ENCODE assay signal across 10 cellular contexts in genomic region chr12:27595231-27595642, GRCh38.
DNase-seq lines count a peak whose midpoint lies in the region; ATAC-seq and TF ChIP-seq lines count a peak whose summit lies in the region.
"Had no signal": no experiment of that assay in that cellular context is flagged by ENCODE, and none has a peak within 500 bp of the region (broad histone marks: within the 10 kb centered on the region; RNA-seq: fewer than 3 reads in every experiment).

No MANE protein-coding gene starts in this region.

- H3K4me1 Mint-ChIP-seq in brain: peaks cover 47% of the 10 kb centered on the region
- peaks cover 7% of the 10 kb centered on the region for H3K4me1 Mint-ChIP-seq in activated T-helper 1 cell treated with anti-CD3 and anti-CD28 coated beads, Interleukin-12 subunit alpha, Interleukin-12 subunit beta, Interleukin-2, Interleukin-4 antibody, amounts not matched to agents 30 ng/mL and 10 ng/mL and 1 ng/mL, durations not matched to agents 14 hours and 24 hours and 36 hours (ENCODE audit: low read depth)
- H3K4me1 Mint-ChIP-seq: activated naive CD4-positive, alpha-beta T cell treated with anti-CD3 and anti-CD28 coated beads, Interleukin-2, amount 10 ng/mL, durations not matched to agents 7 days and 5 days had no signal

- peak overlapping the region in 3 of 5 experiments; percentile 43 to 73 (median 60) for H3K4me3 Mint-ChIP-seq in brain
- H3K4me3 Mint-ChIP-seq in activated T-helper 1 cell treated with anti-CD3 and anti-CD28 coated beads, Interleukin-12 subunit alpha, Interleukin-12 subunit beta, Interleukin-2, Interleukin-4 antibody, amounts not matched to agents 30 ng/mL and 10 ng/mL and 1 ng/mL, durations not matched to agents 14 hours and 24 hours and 36 hours: no peak overlapping the region
- H3K4me3 Mint-ChIP-seq: activated naive CD4-positive, alpha-beta T cell treated with anti-CD3 and anti-CD28 coated beads, Interleukin-2, amount 10 ng/mL, durations not matched to agents 7 days and 5 days; naive B cell had no signal

- peaks cover 0 to 5% (median 3%) of the 10 kb centered on the region in 5 experiments for H3K9me3 Mint-ChIP-seq in brain
- H3K9me3 Mint-ChIP-seq in activated T-helper 1 cell treated with anti-CD3 and anti-CD28 coated beads, Interleukin-12 subunit alpha, Interleukin-12 subunit beta, Interleukin-2, Interleukin-4 antibody, amounts not matched to agents 30 ng/mL and 10 ng/mL and 1 ng/mL, durations not matched to agents 14 hours and 24 hours and 36 hours: peaks cover 7% of the 10 kb centered on the region

- H3K27ac Mint-ChIP-seq in brain: peak overlapping the region; percentile 2 to 90 (median 71)
- H3K27ac Mint-ChIP-seq in activated T-helper 1 cell treated with anti-CD3 and anti-CD28 coated beads, Interleukin-12 subunit alpha, Interleukin-12 subunit beta, Interleukin-2, Interleukin-4 antibody, amounts not matched to agents 30 ng/mL and 10 ng/mL and 1 ng/mL, durations not matched to agents 14 hours and 24 hours and 36 hours: no peak overlapping the region
- H3K27ac Mint-ChIP-seq: activated naive CD4-positive, alpha-beta T cell treated with anti-CD3 and anti-CD28 coated beads, Interleukin-2, amount 10 ng/mL, durations not matched to agents 7 days and 5 days; naive B cell had no signal

- TF ChIP-seq POLR2A in gastrocnemius medialis (IDR thresholded peaks at IDR 0.05): no peak

- H3K36me3 Mint-ChIP-seq in brain: peaks cover 27% of the 10 kb centered on the region
- H3K36me3 Mint-ChIP-seq in activated T-helper 1 cell treated with anti-CD3 and anti-CD28 coated beads, Interleukin-12 subunit alpha, Interleukin-12 subunit beta, Interleukin-2, Interleukin-4 antibody, amounts not matched to agents 30 ng/mL and 10 ng/mL and 1 ng/mL, durations not matched to agents 14 hours and 24 hours and 36 hours (ENCODE audit: low read depth): peaks cover 19% of the 10 kb centered on the region

- no peak overlapping the region for H3K4me3 ChIP-seq in gastrocnemius medialis

- no peaks in the 10 kb centered on the region for H3K9me3 ChIP-seq in gastrocnemius medialis

- H3K27me3 Mint-ChIP-seq in brain: peaks cover 3% of the 10 kb centered on the region
- no peaks in the 10 kb centered on the region for H3K27me3 Mint-ChIP-seq in activated T-helper 1 cell treated with anti-CD3 and anti-CD28 coated beads, Interleukin-12 subunit alpha, Interleukin-12 subunit beta, Interleukin-2, Interleukin-4 antibody, amounts not matched to agents 30 ng/mL and 10 ng/mL and 1 ng/mL, durations not matched to agents 14 hours and 24 hours and 36 hours (ENCODE audit: insufficient read depth)
- H3K27me3 Mint-ChIP-seq: activated naive CD4-positive, alpha-beta T cell treated with anti-CD3 and anti-CD28 coated beads, Interleukin-2, amount 10 ng/mL, durations not matched to agents 7 days and 5 days; naive B cell had no signal

- ATAC-seq in gastrocnemius medialis (peak; percentile 78 to 79), GM19455 (IDR thresholded peaks at IDR 0.05; ENCODE audit: unreplicated experiment) (no peak), HG03196 (IDR thresholded peaks at IDR 0.05; ENCODE audit: unreplicated experiment) (no peak)

- TF ChIP-seq CTCF in brain (conservative IDR thresholded peaks at IDR 0.05) (no peak), gastrocnemius medialis (IDR thresholded peaks at IDR 0.05 in 4 of 5, conservative IDR thresholded peaks at IDR 0.05 in 1 of 5) (no peak)

- no peaks in the 10 kb centered on the region for H3K27me3 ChIP-seq in gastrocnemius medialis

- peaks cover 13 to 17% of the 10 kb centered on the region in 2 donors for H3K4me1 ChIP-seq in gastrocnemius medialis

- peak; percentile 19 for DNase-seq in H4 (ENCODE audit: low spot score)
- peak; percentile 62 for DNase-seq in islet precursor cell
- DNase-seq in gastrocnemius medialis: peak; percentile 17 to 25
- DNase-seq in activated T-helper 1 cell treated with anti-CD3 and anti-CD28 coated beads, Interleukin-12 subunit alpha, Interleukin-12 subunit beta, Interleukin-2, Interleukin-4 antibody, amounts not matched to agents 30 ng/mL and 10 ng/mL and 1 ng/mL, durations not matched to agents 14 hours and 24 hours and 36 hours (ENCODE audit: low spot score): no peak
- DNase-seq in stimulated activated CD4-positive, alpha-beta T cell treated with anti-CD3 and anti-CD28 coated beads, Interleukin-4, amount 100 ng/mL, for 4 hours: no peak
- DNase-seq: activated naive CD4-positive, alpha-beta T cell treated with anti-CD3 and anti-CD28 coated beads, Interleukin-2, amount 10 ng/mL, durations not matched to agents 7 days and 5 days; naive B cell had no signal

- H3K36me3 ChIP-seq in gastrocnemius medialis: no peaks in the 10 kb centered on the region

- intact Hi-C loops in gastrocnemius medialis (cut with DNase I; ENCODE audit: low total_unique reads): no loop called here
- intact Hi-C loops in activated T-helper 1 cell treated with anti-CD3 and anti-CD28 coated beads, Interleukin-12 subunit alpha, Interleukin-12 subunit beta, Interleukin-2, Interleukin-4 antibody, amounts not matched to agents 30 ng/mL and 10 ng/mL and 1 ng/mL, durations not matched to agents 14 hours and 24 hours and 36 hours (cut with micrococcal nuclease): no loop called here

- H3K27ac ChIP-seq in gastrocnemius medialis: peak overlapping the region in 2 of 4 donors; percentile 2 to 46

- in situ Hi-C loops in gastrocnemius medialis (cut with MboI; ENCODE audit: low sequenced_read_pairs in 4 of 4): no loop called here

Comparison
In these comparisons a context has a peak if more than half of its experiments do, and no peak if none do; other contexts are left out.
1. DNase-seq: peak in H4 (single experiment), islet precursor cell (single experiment) and gastrocnemius medialis (2 of 2); none in activated T-helper 1 cell treated with anti-CD3 and anti-CD28 coated beads, Interleukin-12 subunit alpha, Interleukin-12 subunit beta, Interleukin-2, Interleukin-4 antibody, amounts not matched to agents 30 ng/mL and 10 ng/mL and 1 ng/mL, durations not matched to agents 14 hours and 24 hours and 36 hours (single experiment) and stimulated activated CD4-positive, alpha-beta T cell treated with anti-CD3 and anti-CD28 coated beads, Interleukin-4, amount 100 ng/mL, for 4 hours (0 of 2).
2. ATAC-seq: peak in gastrocnemius medialis (2 of 2); none in GM19455 (single experiment) and HG03196 (single experiment).